ENCODE assay signal across 3 cellular contexts in genomic region chr9:90499741-90500140, GRCh38.
"Had no signal": no experiment of that assay in that cellular context is flagged by ENCODE, and none has a peak within 500 bp of the region (broad histone marks: within the 10 kb centered on the region; RNA-seq: fewer than 3 reads in every experiment).

No MANE protein-coding gene starts in this region.

- ATAC-seq: GM12878 had no signal

- DNase-seq: GDM1, GF-D8 had no signal

- H3K4me3 ChIP-seq: GM12878 had no signal
